Comparison of ENCODE assay signal across 16 cellular contexts in genomic region chr1:154959448-154959825, GRCh38. TPM values are rescaled to one million over a fixed set of nuclear protein-coding genes. Genes with fewer than 3 reads are reported as not detected.
A peak's percentile ranks its signal among the peaks of the same experiment; 100 is the strongest.
DNase-seq lines count a peak whose midpoint lies in the region; ATAC-seq, FAIRE-seq and TF ChIP-seq lines count a peak whose summit lies in the region.
"Had no signal": no experiment of that assay in that cellular context is flagged by ENCODE, and none has a peak within 500 bp of the region (broad histone marks: within the 10 kb centered on the region; RNA-seq: fewer than 3 reads in every experiment).

No MANE protein-coding gene starts in this region.

- peak in 2 of 3 donors; percentile 39 to 56 for DNase-seq in right cardiac atrium
- DNase-seq in left ventricle myocardium inferior, result no peak
- DNase-seq in activated B cell treated with CpG ODN at 0.5 μM for 24 hours, result no peak
- peak; percentile 64 for DNase-seq in kidney
- no peak for DNase-seq in stimulated activated naive CD8-positive, alpha-beta T cell treated with anti-CD3 and anti-CD28 coated beads, Interleukin-15, amount 100 ng/mL, for 72 hours
- no peak for DNase-seq in amygdala (lab: John Stamatoyannopoulos, UW)
- no peak for DNase-seq in hypothalamus (lab: John Stamatoyannopoulos, UW)
- DNase-seq in SKM-1 treated with dmso at 0.1 percent for 144 hours (lab: John Stamatoyannopoulos, UW; ENCODE audit: unreplicated experiment), result no peak
- DNase-seq: adrenal gland, MG63, NCI-H2029 treated with DMSO at 0.1 percent for 48 hours, stomach had no signal

- peaks cover 30% of the 10 kb centered on the region for H3K36me3 ChIP-seq in left ventricle myocardium inferior
- H3K36me3 ChIP-seq in kidney (ENCODE audit: control insufficient read depth in 1 of 2, insufficient read depth in 2 of 2, low read length in 2 of 2), result peaks cover 6 to 9% of the 10 kb centered on the region in 2 donors
- H3K36me3 ChIP-seq: ovary had no signal

- peak overlapping the region; percentile 41 for H3K27ac Mint-ChIP-seq in activated B cell treated with CpG ODN at 0.5 μM for 24 hours
- H3K27ac Mint-ChIP-seq in stimulated activated naive CD8-positive, alpha-beta T cell treated with anti-CD3 and anti-CD28 coated beads, Interleukin-15, amount 100 ng/mL, for 72 hours, result peak overlapping the region in 1 of 2 donors; percentile 89

- POLR2A ChIA-PET in activated B cell treated with CpG ODN at 0.5 μM for 24 hours (lab: Charles Lee), result interaction anchor here (0.6 to 3.0 kb wide), 3 partner anchors 13 to 102 kb away, joined by 8 to 53 read pairs (median 21); partner anchors contain the start of genes CKS1B, PMVK and SHC1

- H3K4me1 ChIP-seq in right cardiac atrium (ENCODE audit: control insufficient read depth, insufficient read depth, low read length) (peaks cover 9% of the 10 kb centered on the region), left ventricle myocardium inferior (peaks cover 70% of the 10 kb centered on the region), kidney (ENCODE audit: control insufficient read depth in 1 of 2, insufficient read depth in 1 of 2, low read depth in 1 of 2, low read length in 2 of 2) (peaks cover 14 to 25% of the 10 kb centered on the region in 2 donors)

- 93% methylated on average over 8 of the region's 8 CpGs for WGBS in right cardiac atrium

- H3K4me1 Mint-ChIP-seq in activated B cell treated with CpG ODN at 0.5 μM for 24 hours, result peaks cover 67% of the 10 kb centered on the region
- H3K4me1 Mint-ChIP-seq in stimulated activated naive CD8-positive, alpha-beta T cell treated with anti-CD3 and anti-CD28 coated beads, Interleukin-15, amount 100 ng/mL, for 72 hours, result peaks cover 82% of the 10 kb centered on the region

- H3K27ac ChIP-seq in right cardiac atrium (ENCODE audit: low read length) (no peak overlapping the region), left ventricle myocardium inferior (replicated peaks) (no peak overlapping the region), kidney (ENCODE audit: low read depth in 2 of 2, low read length in 2 of 2) (no peak overlapping the region)
- H3K27ac ChIP-seq: C4-2B, ovary had no signal

- no peak for FAIRE-seq in kidney (lab: Jason Lieb, UNC)
- FAIRE-seq: frontal cortex, H54 had no signal

- H3K9ac ChIP-seq in kidney (ENCODE audit: low read length in 2 of 2), result no peak overlapping the region

- H3K27me3 ChIP-seq in right cardiac atrium (ENCODE audit: control insufficient read depth, insufficient read depth) (no peaks in the 10 kb centered on the region), left ventricle myocardium inferior (ENCODE audit: low read depth) (no peaks in the 10 kb centered on the region)
- H3K27me3 ChIP-seq: adrenal gland, MG63, ovary, stomach had no signal

- peaks cover 38% of the 10 kb centered on the region for H3K36me3 Mint-ChIP-seq in activated B cell treated with CpG ODN at 0.5 μM for 24 hours (ENCODE audit: low read depth)

- ATAC-seq in right cardiac atrium (no peak), activated B cell treated with CpG ODN at 0.5 μM for 24 hours (ENCODE audit: low read depth) (no peak)
- ATAC-seq in stimulated activated naive CD8-positive, alpha-beta T cell treated with anti-CD3 and anti-CD28 coated beads, Interleukin-15, amount 100 ng/mL, for 72 hours, result no peak

- H3K4me3 Mint-ChIP-seq in activated B cell treated with CpG ODN at 0.5 μM for 24 hours, result peak overlapping the region; percentile 11
- H3K4me3 Mint-ChIP-seq in stimulated activated naive CD8-positive, alpha-beta T cell treated with anti-CD3 and anti-CD28 coated beads, Interleukin-15, amount 100 ng/mL, for 72 hours, result peak overlapping the region; percentile 51 to 88

- H3K9me3 Mint-ChIP-seq in activated B cell treated with CpG ODN at 0.5 μM for 24 hours, result no peaks in the 10 kb centered on the region
- H3K9me3 Mint-ChIP-seq in stimulated activated naive CD8-positive, alpha-beta T cell treated with anti-CD3 and anti-CD28 coated beads, Interleukin-15, amount 100 ng/mL, for 72 hours, result no peaks in the 10 kb centered on the region

- no peaks in the 10 kb centered on the region for H3K27me3 Mint-ChIP-seq in activated B cell treated with CpG ODN at 0.5 μM for 24 hours
- H3K27me3 Mint-ChIP-seq in stimulated activated naive CD8-positive, alpha-beta T cell treated with anti-CD3 and anti-CD28 coated beads, Interleukin-15, amount 100 ng/mL, for 72 hours, result no peaks in the 10 kb centered on the region

- H3K9me3 ChIP-seq in right cardiac atrium (ENCODE audit: control insufficient read depth, low read length) (no peaks in the 10 kb centered on the region), left ventricle myocardium inferior (replicated peaks) (no peaks in the 10 kb centered on the region), kidney (ENCODE audit: control insufficient read depth in 1 of 2, low read length in 2 of 2) (no peaks in the 10 kb centered on the region)
- H3K9me3 ChIP-seq: adrenal gland, MG63, ovary, stomach had no signal

- intact Hi-C loops in right cardiac atrium (cut with DNase I) (loop anchor here in 1 of 4 donors (10.0 kb wide), 1 partner anchor 105 kb away; the partner anchor contains the start of gene EFNA4), left ventricle myocardium inferior (cut with micrococcal nuclease) (no loop called here), activated B cell treated with CpG ODN at 0.5 μM for 24 hours (cut with micrococcal nuclease) (loop anchor here (5.0 kb wide), 1 partner anchor 402 kb away; the partner anchor contains the start of gene UBE2Q1), kidney (cut with DNase I) (no loop called here)

- H3K4me3 ChIP-seq in right cardiac atrium (ENCODE audit: low read length) (no peak overlapping the region), left ventricle myocardium inferior (no peak overlapping the region), kidney (ENCODE audit: low read length in 2 of 2) (no peak overlapping the region)
- H3K4me3 ChIP-seq: adrenal gland, MG63, ovary had no signal

- TF ChIP-seq CTCF in left ventricle myocardium inferior (IDR thresholded peaks at IDR 0.05; ENCODE audit: borderline replicate concordance) (no peak), activated B cell treated with CpG ODN at 0.5 μM for 24 hours (IDR thresholded peaks at IDR 0.05) (no peak), kidney (IDR thresholded peaks at IDR 0.05; ENCODE audit: borderline replicate concordance, extremely low read depth, insufficient read depth) (no peak)

- CTCF ChIA-PET in activated B cell treated with CpG ODN at 0.5 μM for 24 hours (lab: Charles Lee), result interaction anchor here (0.8 kb wide), 1 partner anchor 92 kb away, joined by 3 read pairs; the partner anchor contains the start of gene ADAM15

RNA-seq across cellular contexts. Expression of gene PYGO2, which starts 2.1 kb away (rescaled TPM):
- total RNA-seq in right cardiac atrium, result 10 to 100 TPM; 14.6 to 22.0 (median 18.6) TPM
- polyA plus RNA-seq in right cardiac atrium, result 14.3 TPM
- total RNA-seq in left ventricle myocardium inferior, result 12.9 TPM
- 33.1 and 38.1 TPM in 2 replicates for total RNA-seq in activated B cell treated with CpG ODN at 0.5 μM for 24 hours
- total RNA-seq in kidney, result 32.8 TPM
- 26.9 TPM for polyA plus RNA-seq in kidney (ENCODE audit: insufficient read depth, low read depth, low replicate concordance)

RNA-seq across cellular contexts. Expression of gene PBXIP1, which starts 3.5 kb away (rescaled TPM):
- total RNA-seq in right cardiac atrium (100 to 1,000 TPM in 1 of 4 donors, 10 to 100 TPM in 3; 84.8 to 104 (median 90.1) TPM), left ventricle myocardium inferior (52.3 TPM), activated B cell treated with CpG ODN at 0.5 μM for 24 hours (42.4 and 43.2 TPM in 2 replicates), kidney (83.9 TPM)
- polyA plus RNA-seq in right cardiac atrium (82.9 TPM), kidney (ENCODE audit: insufficient read depth, low read depth, low replicate concordance) (115 TPM)

RNA-seq across cellular contexts. Expression of gene SHC1, which starts 11.1 kb away (rescaled TPM):
- total RNA-seq in right cardiac atrium (10 to 100 TPM; 63.2 to 81.7 (median 71.4) TPM), left ventricle myocardium inferior (43.0 TPM), activated B cell treated with CpG ODN at 0.5 μM for 24 hours (59.3 and 60.9 TPM in 2 replicates), kidney (153 TPM)
- polyA plus RNA-seq in right cardiac atrium (37.9 TPM), kidney (ENCODE audit: insufficient read depth, low read depth, low replicate concordance) (43.8 TPM)

RNA-seq across cellular contexts. Expression of gene CKS1B, which starts 15.0 kb away (rescaled TPM):
- total RNA-seq in right cardiac atrium (10 to 100 TPM; 19.9 to 28.1 (median 23.4) TPM), left ventricle myocardium inferior (17.8 TPM), activated B cell treated with CpG ODN at 0.5 μM for 24 hours (25.3 and 26.6 TPM in 2 replicates), kidney (23.1 TPM)
- polyA plus RNA-seq in right cardiac atrium (28.9 TPM), kidney (ENCODE audit: insufficient read depth, low read depth, low replicate concordance) (43.1 TPM)

RNA-seq across cellular contexts. Expression of gene PMVK, which starts 22.9 kb away (rescaled TPM):
- total RNA-seq in right cardiac atrium, result 10 to 100 TPM; 51.5 to 74.3 (median 61.8) TPM
- polyA plus RNA-seq in right cardiac atrium, result 74.0 TPM
- 46.5 TPM for total RNA-seq in left ventricle myocardium inferior
- 24.6 and 26.3 TPM in 2 replicates for total RNA-seq in activated B cell treated with CpG ODN at 0.5 μM for 24 hours
- 42.0 TPM for total RNA-seq in kidney
- 132 TPM for polyA plus RNA-seq in kidney (ENCODE audit: insufficient read depth, low read depth, low replicate concordance)

Comparison
In these comparisons a context has a peak if more than half of its experiments do, and no peak if none do; other contexts are left out.
1. DNase-seq: peak in right cardiac atrium (2 of 3) and kidney (single experiment); none in left ventricle myocardium inferior (single experiment), activated B cell treated with CpG ODN at 0.5 μM for 24 hours (single experiment), stimulated activated naive CD8-positive, alpha-beta T cell treated with anti-CD3 and anti-CD28 coated beads, Interleukin-15, amount 100 ng/mL, for 72 hours (0 of 2), amygdala (0 of 56), hypothalamus (0 of 51) and SKM-1 treated with dmso at 0.1 percent for 144 hours (single experiment).